In the genomic region with DNA sequence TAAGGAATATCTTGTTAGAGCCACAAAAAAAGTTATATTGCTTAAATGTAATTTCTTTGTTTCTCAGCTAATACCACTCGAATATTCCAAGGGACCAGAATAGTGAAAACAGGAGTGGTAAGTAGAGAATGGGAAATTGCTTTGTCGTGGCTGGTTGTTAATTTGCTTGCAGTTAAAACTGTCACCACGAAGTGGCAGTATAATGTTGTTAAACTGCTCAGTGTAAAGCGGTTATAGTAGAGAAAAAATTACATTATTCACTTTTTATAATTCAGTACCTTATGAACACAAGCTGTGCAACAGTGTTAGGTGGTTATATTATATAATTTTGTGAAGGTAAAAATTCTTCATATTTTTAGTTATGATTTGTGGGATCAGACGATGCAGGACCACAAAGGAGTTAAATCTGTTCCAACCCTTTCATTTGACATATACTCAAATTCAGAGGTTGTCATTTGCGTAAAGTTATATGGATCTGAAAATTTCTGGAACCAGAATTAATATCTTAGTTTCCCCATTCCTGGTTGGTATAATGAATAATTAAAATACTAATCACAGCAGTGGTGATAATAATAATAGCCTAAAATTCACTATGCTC, we compare ENCODE assay signal across 9 cellular contexts.
DNase-seq lines count a peak whose midpoint lies in the region; ATAC-seq and TF ChIP-seq lines count a peak whose summit lies in the region.
"Had no signal": no experiment of that assay in that cellular context is flagged by ENCODE, and none has a peak within 500 bp of the region (broad histone marks: within the 10 kb centered on the region; RNA-seq: fewer than 3 reads in every experiment).

No MANE protein-coding gene starts in this region.

- H3K4me3 Mint-ChIP-seq in CD4-positive, alpha-beta T cell, result no peak overlapping the region
- H3K4me3 Mint-ChIP-seq: memory B cell had no signal

- ATAC-seq in CD4-positive, alpha-beta T cell (ENCODE audit: poor library complexity), result no peak
- ATAC-seq in Panc1, result peak; percentile 56; the same call in 1 of the 2 replicates
- ATAC-seq in HG02763 (IDR thresholded peaks at IDR 0.05; ENCODE audit: unreplicated experiment), result no peak

- H3K27me3 ChIP-seq in CD4-positive, alpha-beta T cell (ENCODE audit: control insufficient read depth, insufficient read depth, low read length), result no peaks in the 10 kb centered on the region
- H3K27me3 ChIP-seq in Panc1 (ENCODE audit: control insufficient read depth, insufficient read depth, low read length), result no peaks in the 10 kb centered on the region
- no peaks in the 10 kb centered on the region for H3K27me3 ChIP-seq in effector memory CD4-positive, alpha-beta T cell (replicated peaks; ENCODE audit: control insufficient read depth, insufficient read depth, low read length, poor library complexity, severe bottlenecking)

- H3K4me1 Mint-ChIP-seq in CD4-positive, alpha-beta T cell (ENCODE audit: low read depth), result no peaks in the 10 kb centered on the region
- H3K4me1 Mint-ChIP-seq: memory B cell had no signal

- H3K27ac ChIP-seq in CD4-positive, alpha-beta T cell (ENCODE audit: low read depth, low read length), result no peak overlapping the region
- no peak overlapping the region for H3K27ac ChIP-seq in HEK293 (ENCODE audit: extremely low read depth, low read depth, low read length)
- H3K27ac ChIP-seq in Panc1 (ENCODE audit: low read length), result no peak overlapping the region
- H3K27ac ChIP-seq in effector memory CD4-positive, alpha-beta T cell (ENCODE audit: insufficient read depth, low read length, poor library complexity, severe bottlenecking), result no peak overlapping the region

- H3K4me1 ChIP-seq in HEK293 (ENCODE audit: control insufficient read depth, insufficient read depth, low read length), result no peaks in the 10 kb centered on the region
- no peaks in the 10 kb centered on the region for H3K4me1 ChIP-seq in Panc1 (ENCODE audit: control insufficient read depth, insufficient read depth, low read length)
- H3K4me1 ChIP-seq in effector memory CD4-positive, alpha-beta T cell (ENCODE audit: control insufficient read depth, insufficient read depth, low read length, poor library complexity, severe bottlenecking), result no peaks in the 10 kb centered on the region

- no peaks in the 10 kb centered on the region for H3K9me3 ChIP-seq in CD4-positive, alpha-beta T cell (ENCODE audit: control insufficient read depth, low read length)
- no peaks in the 10 kb centered on the region for H3K9me3 ChIP-seq in HEK293 (ENCODE audit: control insufficient read depth, insufficient read depth, low read depth, low read length)
- H3K9me3 ChIP-seq in Panc1 (ENCODE audit: control insufficient read depth, insufficient read depth, low read depth, low read length), result no peaks in the 10 kb centered on the region
- H3K9me3 ChIP-seq in effector memory CD4-positive, alpha-beta T cell (ENCODE audit: control insufficient read depth, low read length), result no peaks in the 10 kb centered on the region

- no peak overlapping the region for H3K27ac Mint-ChIP-seq in CD4-positive, alpha-beta T cell

- CTCF ChIA-PET in CD4-positive, alpha-beta T cell (lab: Charles Lee), result interaction anchor here (0.9 to 1.5 kb wide), 2 partner anchors 21 to 1617 kb away, joined by 3 to 4 read pairs; partner anchors contain the start of gene C3orf49
- CTCF ChIA-PET in HEK293 (lab: Yijun Ruan, JAX) (interaction anchor here (0.6 to 1.8 kb wide), 17 partner anchors 9 to 1834 kb away, joined by 3 to 22 read pairs (median 3); no protein-coding TSS in a partner anchor), Panc1 (lab: Charles Lee) (no interaction called here)

- no peaks in the 10 kb centered on the region for H3K9me3 Mint-ChIP-seq in CD4-positive, alpha-beta T cell
- H3K9me3 Mint-ChIP-seq: memory B cell had no signal

- H3K4me3 ChIP-seq in HEK293 (ENCODE audit: low read depth, low read length) (no peak overlapping the region), Panc1 (ENCODE audit: low read depth in 2 of 2, low read length in 2 of 2) (no peak overlapping the region)
- H3K4me3 ChIP-seq in effector memory CD4-positive, alpha-beta T cell (ENCODE audit: insufficient read depth, low read depth, low read length, poor library complexity, severe bottlenecking), result no peak overlapping the region

- no TSS peak for BruUV-seq in Panc1 (replicated peaks; lab: Mats Ljungman, UMichigan)

- no peaks in the 10 kb centered on the region for H3K36me3 Mint-ChIP-seq in CD4-positive, alpha-beta T cell (ENCODE audit: low read depth)

- no peak for DNase-seq in CD4-positive, alpha-beta T cell
- peak; percentile 8 for DNase-seq in Panc1 (ENCODE audit: low read depth, low spot score)
- DNase-seq in fibroblast of gingiva (ENCODE audit: low read depth), result peak; percentile 21
- DNase-seq in pulmonary artery endothelial cell (ENCODE audit: low read depth, low spot score), result peak; percentile 4
- no peak for DNase-seq in effector memory CD4-positive, alpha-beta T cell
- DNase-seq in NCI-H187 (lab: John Stamatoyannopoulos, UW), result no peak

- intact Hi-C loops in CD4-positive, alpha-beta T cell (cut with DNase I, micrococcal nuclease), result loop anchor here (1.0 to 5.0 kb wide), 2 partner anchors 1616 to 1617 kb away; partner anchors contain the start of gene C3orf49 (in 1 of the 2)
- intact Hi-C loops in Panc1 (cut with micrococcal nuclease; ENCODE audit: unreplicated experiment), result loop anchor here (1.0 to 10.0 kb wide), 2 partner anchors 133 to 357 kb away; no protein-coding TSS in a partner anchor

- POLR2A ChIA-PET in CD4-positive, alpha-beta T cell (lab: Charles Lee), result no interaction called here
- POLR2A ChIA-PET in HEK293 (lab: Yijun Ruan, JAX), result no interaction called here
- POLR2A ChIA-PET in Panc1 (lab: Charles Lee), result no interaction called here

- H3K36me3 ChIP-seq in HEK293 (ENCODE audit: control insufficient read depth in 2 of 2, insufficient read depth in 1 of 2, low read length in 2 of 2) (peaks cover 0 to 14% of the 10 kb centered on the region in 2 experiments; a peak in 1 of 3 replicates), Panc1 (ENCODE audit: control insufficient read depth, insufficient read depth, low read length) (no peaks in the 10 kb centered on the region)
- no peaks in the 10 kb centered on the region for H3K36me3 ChIP-seq in effector memory CD4-positive, alpha-beta T cell (ENCODE audit: control insufficient read depth, insufficient read depth, low read length)

- peaks cover 4% of the 10 kb centered on the region for H3K27me3 Mint-ChIP-seq in CD4-positive, alpha-beta T cell

- in situ Hi-C loops in Panc1 (cut with HindIII; ENCODE audit: low pct_unique_long_range_greater_than_20kb, low sequenced_read_pairs), result no loop called here

- peak; percentile 45 for TF ChIP-seq CTCF in CD4-positive, alpha-beta T cell (IDR thresholded peaks at IDR 0.05)
- TF ChIP-seq CTCF in HEK293 (tag by site-specific recombination; IDR thresholded peaks at IDR 0.05), result peak; percentile 43
- peak; percentile 58; the same call in 1 of the 2 replicates for TF ChIP-seq CTCF in Panc1 (IDR thresholded peaks at IDR 0.05)

TF ChIP-seq in HEK293, 187 proteins besides CTCF, POLR2A, EP300 and RAD21:
- TF ChIP-seq ZNF2 (tag by site-specific recombination; IDR thresholded peaks at IDR 0.05) (no peak), PRDM1 (tag by site-specific recombination; IDR thresholded peaks at IDR 0.05) (0 out of 2 replicates have a peak, but pooled peaks have one; percentile 14), ZNF654 (tag by site-specific recombination; IDR thresholded peaks at IDR 0.05; ENCODE audit: low read depth) (peak; percentile 64), HOXA7 (CRISPR knock-in tag; IDR thresholded peaks at IDR 0.05; ENCODE audit: borderline replicate concordance) (no peak)

Comparison
In these comparisons a context has a peak if more than half of its experiments do, and no peak if none do; other contexts are left out.
1. DNase-seq: peak in Panc1 (single experiment), fibroblast of gingiva (single experiment) and pulmonary artery endothelial cell (single experiment); none in CD4-positive, alpha-beta T cell (0 of 10), effector memory CD4-positive, alpha-beta T cell (0 of 3) and NCI-H187 (0 of 2).
2. Peak in every context shown above with its lines, with median percentiles within 50 percentile points of each other: CTCF ChIP-seq.